In the genomic region with DNA sequence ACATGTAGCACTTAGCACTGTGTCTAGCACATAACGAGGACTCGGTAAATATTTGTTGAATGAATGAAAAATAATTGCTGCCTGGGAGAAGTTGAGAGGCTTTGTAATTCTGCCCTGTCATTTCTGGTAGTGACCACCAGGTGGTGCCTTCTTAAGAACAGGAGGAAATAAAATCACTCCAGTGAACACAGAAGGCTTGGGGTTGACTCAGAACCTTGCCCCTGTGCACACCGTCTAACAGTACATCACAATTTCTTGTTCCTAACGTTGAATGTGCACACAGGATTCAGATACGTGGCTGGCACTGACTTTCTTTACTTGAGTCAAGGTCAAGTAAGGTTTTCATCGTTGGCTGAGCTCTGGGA, we compare ENCODE assay signal across 8 cellular contexts.
DNase-seq lines count a peak whose midpoint lies in the region; ATAC-seq and TF ChIP-seq lines count a peak whose summit lies in the region.

No MANE protein-coding gene starts in this region.

- H3K4me3 Mint-ChIP-seq in activated CD8-positive, alpha-beta T cell treated with anti-CD3 and anti-CD28 coated beads for 36 hours: no peak overlapping the region

- peak overlapping the region; percentile 27 for H3K9ac ChIP-seq in smooth muscle cell (ENCODE audit: low read depth)

- peaks cover 18% of the 10 kb centered on the region for H3K27me3 Mint-ChIP-seq in activated CD8-positive, alpha-beta T cell treated with anti-CD3 and anti-CD28 coated beads for 36 hours

- H2AFZ ChIP-seq in smooth muscle cell (ENCODE audit: low read depth): no peak overlapping the region

- no peaks in the 10 kb centered on the region for H3K79me2 ChIP-seq in smooth muscle cell (ENCODE audit: low read depth)

- no peaks in the 10 kb centered on the region for H3K36me3 ChIP-seq in smooth muscle cell (ENCODE audit: low read depth)

- H3K4me3 ChIP-seq in smooth muscle cell: no peak overlapping the region

- H3K4me2 ChIP-seq in smooth muscle cell: no peak overlapping the region

- H3F3A ChIP-seq in smooth muscle cell (ENCODE audit: low read depth): no peaks in the 10 kb centered on the region

- no peaks in the 10 kb centered on the region for H3K36me3 Mint-ChIP-seq in activated CD8-positive, alpha-beta T cell treated with anti-CD3 and anti-CD28 coated beads for 36 hours (ENCODE audit: low read depth)

- H3K27me3 ChIP-seq in smooth muscle cell (ENCODE audit: low read depth): no peaks in the 10 kb centered on the region

- H3K4me1 ChIP-seq in smooth muscle cell (ENCODE audit: low read depth): no peaks in the 10 kb centered on the region

- H4K20me1 ChIP-seq in smooth muscle cell (ENCODE audit: low read depth): no peaks in the 10 kb centered on the region

- H3K9me3 Mint-ChIP-seq in activated CD8-positive, alpha-beta T cell treated with anti-CD3 and anti-CD28 coated beads for 36 hours: no peaks in the 10 kb centered on the region

- POLR2A ChIA-PET in activated CD8-positive, alpha-beta T cell treated with anti-CD3 and anti-CD28 coated beads for 36 hours (lab: Charles Lee): no interaction called here

- peak; percentile 70 for TF ChIP-seq CTCF in activated CD8-positive, alpha-beta T cell treated with anti-CD3 and anti-CD28 coated beads for 36 hours (IDR thresholded peaks at IDR 0.05)
- peak; percentile 52 for TF ChIP-seq CTCF in smooth muscle cell (IDR thresholded peaks at IDR 0.05; ENCODE audit: borderline replicate concordance, insufficient read depth, poor library complexity, severe bottlenecking)

- H3K27ac Mint-ChIP-seq in activated CD8-positive, alpha-beta T cell treated with anti-CD3 and anti-CD28 coated beads for 36 hours: no peak overlapping the region

- peak; percentile 94 for ATAC-seq in activated CD8-positive, alpha-beta T cell treated with anti-CD3 and anti-CD28 coated beads for 36 hours
- no peak for ATAC-seq in HG03469 (IDR thresholded peaks at IDR 0.05; ENCODE audit: unreplicated experiment)
- ATAC-seq in HG02642 (IDR thresholded peaks at IDR 0.05; ENCODE audit: poor library complexity, unreplicated experiment): no peak

- 30% methylated on average over 6 of the region's 6 CpGs for WGBS in smooth muscle cell (ENCODE audit: low lambda C conversion rate)

- peaks cover 5% of the 10 kb centered on the region for H3K4me1 Mint-ChIP-seq in activated CD8-positive, alpha-beta T cell treated with anti-CD3 and anti-CD28 coated beads for 36 hours (ENCODE audit: low read depth)

- no peaks in the 10 kb centered on the region for H3K9me3 ChIP-seq in smooth muscle cell (replicated peaks; ENCODE audit: low read depth)

- DNase-seq in SHP77 (lab: John Stamatoyannopoulos, UW) (peak; percentile 52 to 56), SHP77 treated with DMSO at 0.1 percent for 48 hours (lab: John Stamatoyannopoulos, UW) (no peak), NCI-H345 treated with DMSO at 0.1 percent for 48 hours (lab: John Stamatoyannopoulos, UW; ENCODE audit: unreplicated experiment) (peak; percentile 15), germinal center (ENCODE audit: low spot score) (peak; percentile 18), smooth muscle cell (lab: John Stamatoyannopoulos, UW; ENCODE audit: unreplicated experiment) (no peak)
- peak; percentile 65 for DNase-seq in activated CD8-positive, alpha-beta T cell treated with anti-CD3 and anti-CD28 coated beads for 36 hours

- peak overlapping the region; percentile 69 for H3K27ac ChIP-seq in smooth muscle cell (ENCODE audit: low read depth)

- intact Hi-C loops in activated CD8-positive, alpha-beta T cell treated with anti-CD3 and anti-CD28 coated beads for 36 hours (cut with micrococcal nuclease): loop anchor here (5.0 kb wide), 1 partner anchor 398 kb away; no protein-coding TSS in a partner anchor

- CTCF ChIA-PET in activated CD8-positive, alpha-beta T cell treated with anti-CD3 and anti-CD28 coated beads for 36 hours (lab: Charles Lee): interaction anchor here (0.8 to 2.3 kb wide), 17 partner anchors 11 to 453 kb away, joined by 3 to 9 read pairs (median 3); a partner anchor contains a TSS

Comparison
In these comparisons a context has a peak if more than half of its experiments do, and no peak if none do; other contexts are left out.
1. DNase-seq: peak in SHP77 (2 of 2), NCI-H345 treated with DMSO at 0.1 percent for 48 hours (single experiment), activated CD8-positive, alpha-beta T cell treated with anti-CD3 and anti-CD28 coated beads for 36 hours (single experiment) and germinal center (single experiment); none in SHP77 treated with DMSO at 0.1 percent for 48 hours (single experiment) and smooth muscle cell (single experiment).